ENCODE assay signal across 23 cellular contexts in the genomic region with DNA sequence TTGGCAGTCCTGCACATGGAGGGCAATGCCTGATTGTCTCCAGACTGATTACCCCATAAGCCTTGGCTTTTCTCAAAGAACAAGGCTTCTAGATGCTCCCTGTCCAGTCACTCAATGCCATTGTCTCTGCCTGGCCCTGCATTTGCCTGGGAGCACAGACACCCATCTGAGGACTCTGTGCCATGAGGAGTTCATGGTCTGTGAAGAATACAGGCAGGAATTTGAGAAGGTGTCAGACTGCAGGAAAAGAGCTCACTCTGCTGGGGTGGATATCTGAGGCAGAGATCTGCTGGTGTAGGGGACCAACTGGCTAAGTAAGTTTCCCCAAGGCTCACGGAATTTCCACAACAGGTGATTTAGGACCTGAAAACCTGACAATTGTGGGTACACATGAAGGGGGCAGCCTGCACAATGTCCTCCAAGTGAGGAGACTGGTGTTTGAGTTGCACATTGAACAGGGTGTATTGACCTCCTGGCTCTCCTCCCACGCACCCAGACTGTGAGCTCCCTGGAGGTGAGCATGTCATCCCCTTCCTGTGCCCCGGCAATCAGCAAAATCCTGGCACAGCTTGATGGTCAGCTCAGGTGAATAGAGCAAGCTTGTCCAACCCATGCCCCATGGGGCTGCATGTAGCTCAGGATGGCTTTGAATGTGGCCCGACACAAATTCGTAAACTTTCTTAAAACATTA. TPM values are rescaled to one million over a fixed set of nuclear protein-coding genes. Genes with fewer than 3 reads are reported as not detected.
"Had no signal": no experiment of that assay in that cellular context is flagged by ENCODE, and none has a peak within 500 bp of the region (broad histone marks: within the 10 kb centered on the region; RNA-seq: fewer than 3 reads in every experiment).

No MANE protein-coding gene starts in this region.

- H3K36me3 ChIP-seq: SJSA1 had no signal

- H3K4me2 ChIP-seq: KMS-11 had no signal

- DNase-seq: IMR-90, Kasumi-1, MM.1S, NCI-H1092 treated with DMSO at 0.1 percent for 48 hours, NCI-H1436, NCI-H187, NCI-H2029, NCI-H2081 treated with DMSO at 0.1 percent for 48 hours, NCI-H2171, NCI-H226, NCI-H446, NCI-H510A, NCI-H524 treated with DMSO at 0.1 percent for 48 hours, NCI-H69, NCI-H774, Right ventricle myocardium superior, RPMI8226, SIG-M5 had no signal

- H3K4me1 ChIP-seq: SJSA1 had no signal

- H3K4me3 ChIP-seq: SJSA1, SK-N-MC had no signal

- H3K9me3 ChIP-seq: SJSA1 had no signal

- H3K27ac ChIP-seq: KMS-11, SJSA1, SK-N-MC had no signal

- H3K9ac ChIP-seq: KMS-11 had no signal

- H3K27me3 ChIP-seq: SJSA1 had no signal

RNA-seq across cellular contexts. Expression of a gene that starts 0.8 kb away (rescaled TPM):
- total RNA-seq: HT-29, IMR-90, M059J, SJSA1 had no signal
- polyA plus RNA-seq: IMR-90 had no signal

RNA-seq across cellular contexts. Expression of a gene that starts 51.8 kb away (rescaled TPM):
- total RNA-seq: IMR-90, Right ventricle myocardium superior, SJSA1 had no signal
- polyA plus RNA-seq: IMR-90 had no signal
